1 cellular context compared by ENCODE assay signal in genomic region chr5:160504906-160505305, GRCh38.
TF ChIP-seq lines count a peak whose summit lies in the region.

No MANE protein-coding gene starts in this region.

TF ChIP-seq in H1, 55 proteins besides CTCF, POLR2A, EP300 and RAD21:
- TF ChIP-seq SIRT6 (IDR thresholded peaks at IDR 0.05; ENCODE audit: low read length) (no peak), JUND (IDR thresholded peaks at IDR 0.05; ENCODE audit: low read length) (no peak), CBX5 (IDR thresholded peaks at IDR 0.05; ENCODE audit: low read depth, low read length) (no peak)
